In genomic region chr13:26184791-26185250, GRCh38 we compare ENCODE assay signal across 8 cellular contexts. TPM values are rescaled to one million over a fixed set of nuclear protein-coding genes. Genes with fewer than 3 reads are reported as not detected.
DNase-seq lines count a peak whose midpoint lies in the region; ATAC-seq and TF ChIP-seq lines count a peak whose summit lies in the region.

No MANE protein-coding gene starts in this region.

- TF ChIP-seq CTCF in WERI-Rb-1 (IDR thresholded peaks at IDR 0.05; ENCODE audit: low read depth, low read length) (peak; percentile 97), breast epithelium (IDR thresholded peaks at IDR 0.05) (peak; percentile 41 to 73 (median 56)), kidney epithelial cell (IDR thresholded peaks at IDR 0.05; ENCODE audit: insufficient read depth, low read length, poor library complexity, severe bottlenecking) (peak; percentile 95)

- H3K4me3 ChIP-seq in WERI-Rb-1 (ENCODE audit: low read depth, low read length) (no peak overlapping the region), breast epithelium (no peak overlapping the region), kidney epithelial cell (ENCODE audit: low read depth, low read length) (no peak overlapping the region)

- H3K36me3 ChIP-seq in WERI-Rb-1 (no peaks in the 10 kb centered on the region), breast epithelium (no peaks in the 10 kb centered on the region), kidney epithelial cell (ENCODE audit: control insufficient read depth, insufficient read depth, low read length) (no peaks in the 10 kb centered on the region)

- DNase-seq in EH (ENCODE audit: low read depth), result peak; percentile 73
- DNase-seq in NCI-H2171 (lab: John Stamatoyannopoulos, UW), result peak; percentile 14
- DNase-seq in WERI-Rb-1, result peak; percentile 85
- peak in 1 of 2 donors; percentile 40 for DNase-seq in breast epithelium (ENCODE audit: low spot score in 2 of 2)
- peak; percentile 14 for DNase-seq in kidney epithelial cell (ENCODE audit: low read depth)
- peak; percentile 63 to 66 for DNase-seq in stimulated activated CD4-positive, alpha-beta T cell treated with anti-CD3 and anti-CD28 coated beads, Interleukin-2, amount 100 ng/mL, for 48 hours

- ATAC-seq in HG02588 (IDR thresholded peaks at IDR 0.05; ENCODE audit: unreplicated experiment) (peak; percentile 45), HG02973 (IDR thresholded peaks at IDR 0.05; ENCODE audit: unreplicated experiment) (no peak)

- no peak overlapping the region for H3K27ac ChIP-seq in WERI-Rb-1
- no peak overlapping the region for H3K27ac ChIP-seq in breast epithelium

- H3K9me3 ChIP-seq in WERI-Rb-1 (ENCODE audit: severe bottlenecking) (no peaks in the 10 kb centered on the region), breast epithelium (no peaks in the 10 kb centered on the region)

- H3K4me1 ChIP-seq in breast epithelium, result no peaks in the 10 kb centered on the region

- no peak for TF ChIP-seq POLR2A in breast epithelium (IDR thresholded peaks at IDR 0.05)

- intact Hi-C loops in breast epithelium (cut with DNase I; ENCODE audit: low total_unique reads), result loop anchor here (10.0 kb wide), 1 partner anchor 510 kb away; no protein-coding TSS in a partner anchor

- H3K27me3 ChIP-seq in WERI-Rb-1 (ENCODE audit: insufficient read depth, low read depth, severe bottlenecking) (no peaks in the 10 kb centered on the region), breast epithelium (no peaks in the 10 kb centered on the region), kidney epithelial cell (ENCODE audit: control insufficient read depth, insufficient read depth, low read length) (no peaks in the 10 kb centered on the region)

RNA-seq across cellular contexts. Expression of gene RNF6, which starts 37.3 kb away (rescaled TPM):
- total RNA-seq in breast epithelium, result 10 to 100 TPM; 21.0 to 31.5 (median 27.7) TPM
- total RNA-seq in kidney epithelial cell, result 35.7 and 39.8 TPM in 2 replicates
